Comparison of ENCODE assay signal across 8 cellular contexts in genomic region chr10:91887075-91887899, GRCh38. TPM values are rescaled to one million over a fixed set of nuclear protein-coding genes. Genes with fewer than 3 reads are reported as not detected.
DNase-seq lines count a peak whose midpoint lies in the region; ATAC-seq, FAIRE-seq and TF ChIP-seq lines count a peak whose summit lies in the region.

No MANE protein-coding gene starts in this region.

- peaks cover 4% of the 10 kb centered on the region for H3K27me3 Mint-ChIP-seq in CD8-positive, alpha-beta T cell (ENCODE audit: low read depth)
- H3K27me3 Mint-ChIP-seq in activated T-cell treated with anti-CD3 and anti-CD28 coated beads, Interleukin-2, amount 50 U/mL, for 72 hours (ENCODE audit: low read depth), result peaks cover 27% of the 10 kb centered on the region
- peaks cover 16 to 29% of the 10 kb centered on the region in 2 donors for H3K27me3 Mint-ChIP-seq in natural killer cell (ENCODE audit: low read depth in 2 of 2)

- peak; percentile 67 for ATAC-seq in CD8-positive, alpha-beta T cell
- peak; percentile 84 for ATAC-seq in activated T-cell treated with anti-CD3 and anti-CD28 coated beads, Interleukin-2, amount 50 U/mL, for 72 hours (replicated peaks in 1 of 2)
- ATAC-seq in natural killer cell, result peak; percentile 79 to 85 (median 80)

- peaks cover 11% of the 10 kb centered on the region for H3K4me1 Mint-ChIP-seq in CD8-positive, alpha-beta T cell (ENCODE audit: low read depth)
- H3K4me1 Mint-ChIP-seq in activated T-cell treated with anti-CD3 and anti-CD28 coated beads, Interleukin-2, amount 50 U/mL, for 72 hours (ENCODE audit: low read depth), result peaks cover 8% of the 10 kb centered on the region
- H3K4me1 Mint-ChIP-seq in natural killer cell, result peaks cover 8 to 13% of the 10 kb centered on the region in 2 donors

- peak overlapping the region; percentile 67 for H3K4me3 ChIP-seq in CD8-positive, alpha-beta T cell (ENCODE audit: low read depth, low read length)
- peak overlapping the region; percentile 53 for H3K4me3 ChIP-seq in fibroblast of pulmonary artery (replicated peaks; ENCODE audit: low read depth, low read length)

- H3K4me3 Mint-ChIP-seq in CD8-positive, alpha-beta T cell, result peak overlapping the region; percentile 90
- H3K4me3 Mint-ChIP-seq in activated T-cell treated with anti-CD3 and anti-CD28 coated beads, Interleukin-2, amount 50 U/mL, for 72 hours, result peak overlapping the region; percentile 92 to 98
- peak overlapping the region; percentile 97 for H3K4me3 Mint-ChIP-seq in natural killer cell

- H3K27me3 ChIP-seq in CD8-positive, alpha-beta T cell (ENCODE audit: insufficient read depth, low read length), result no peaks in the 10 kb centered on the region

- H3K36me3 ChIP-seq in CD8-positive, alpha-beta T cell (ENCODE audit: insufficient read depth, low read length), result no peaks in the 10 kb centered on the region

- CTCF ChIA-PET in CD8-positive, alpha-beta T cell (lab: Charles Lee), result interaction anchor here (1.1 kb wide), 1 partner anchor 22 kb away, joined by 3 read pairs; the partner anchor contains the start of gene FGFBP3

- H3K9me3 ChIP-seq in CD8-positive, alpha-beta T cell (ENCODE audit: low read length), result no peaks in the 10 kb centered on the region

- POLR2A ChIA-PET in CD8-positive, alpha-beta T cell (lab: Charles Lee), result interaction anchor here (1.2 kb wide), 1 partner anchor 89 kb away, joined by 8 read pairs; the partner anchor contains the start of gene TNKS2

- intact Hi-C loops in CD8-positive, alpha-beta T cell (cut with DNase I, micrococcal nuclease), result loop anchor here (1.0 to 2.0 kb wide), 2 partner anchors 21 to 22 kb away; partner anchors contain the start of gene FGFBP3 (in 1 of the 2)
- intact Hi-C loops in natural killer cell (cut with micrococcal nuclease), result no loop called here

- H3K27ac ChIP-seq in CD8-positive, alpha-beta T cell (ENCODE audit: low read depth, low read length), result no peak overlapping the region

- peaks cover 5% of the 10 kb centered on the region for H3K36me3 Mint-ChIP-seq in CD8-positive, alpha-beta T cell
- H3K36me3 Mint-ChIP-seq in activated T-cell treated with anti-CD3 and anti-CD28 coated beads, Interleukin-2, amount 50 U/mL, for 72 hours (ENCODE audit: insufficient read depth in 2 of 2), result peaks cover 0 to 3% of the 10 kb centered on the region in 2 donors
- no peaks in the 10 kb centered on the region for H3K36me3 Mint-ChIP-seq in natural killer cell

- H3K27ac Mint-ChIP-seq in CD8-positive, alpha-beta T cell, result no peak overlapping the region
- peak overlapping the region; percentile 15 for H3K27ac Mint-ChIP-seq in activated T-cell treated with anti-CD3 and anti-CD28 coated beads, Interleukin-2, amount 50 U/mL, for 72 hours
- peak overlapping the region; percentile 46 to 87 for H3K27ac Mint-ChIP-seq in natural killer cell

- TF ChIP-seq CTCF in CD8-positive, alpha-beta T cell (IDR thresholded peaks at IDR 0.05), result no peak
- TF ChIP-seq CTCF in fibroblast of pulmonary artery (IDR thresholded peaks at IDR 0.05; ENCODE audit: low read length, missing control alignments) (no peak), natural killer cell (IDR thresholded peaks at IDR 0.05) (no peak)

- peak in 4 of 7 experiments; percentile 19 to 60 (median 24) for DNase-seq in CD8-positive, alpha-beta T cell
- peak; percentile 62 for DNase-seq in HuH-7 (ENCODE audit: low spot score)
- peak; percentile 18 to 28 for DNase-seq in activated T-cell treated with anti-CD3 and anti-CD28 coated beads, Interleukin-2, amount 50 U/mL, for 72 hours
- DNase-seq in fibroblast of pulmonary artery (ENCODE audit: low read depth), result peak; percentile 57
- peak; percentile 25 for DNase-seq in natural killer cell
- DNase-seq in urothelium cell line (ENCODE audit: low spot score), result peak; percentile 68
- no peak for DNase-seq in GM19238 (ENCODE audit: insufficient read length, low spot score)
- no peak for DNase-seq in NCI-H526 treated with DMSO at 0.1 percent for 48 hours (lab: John Stamatoyannopoulos, UW)

- no peaks in the 10 kb centered on the region for H3K9me3 Mint-ChIP-seq in CD8-positive, alpha-beta T cell
- H3K9me3 Mint-ChIP-seq in activated T-cell treated with anti-CD3 and anti-CD28 coated beads, Interleukin-2, amount 50 U/mL, for 72 hours, result no peaks in the 10 kb centered on the region
- H3K9me3 Mint-ChIP-seq in natural killer cell, result no peaks in the 10 kb centered on the region

- no peak for FAIRE-seq in urothelium cell line (lab: Jason Lieb, UNC)

- H3K4me1 ChIP-seq in CD8-positive, alpha-beta T cell (ENCODE audit: insufficient read depth, low read length), result peaks cover 9% of the 10 kb centered on the region

RNA-seq across cellular contexts. Expression of gene FGFBP3, which starts 22.0 kb away (rescaled TPM):
- 1 to 10 TPM; 1.3 to 1.5 TPM for total RNA-seq in CD8-positive, alpha-beta T cell
- 1 to 10 TPM; 1.1 to 1.4 TPM for total RNA-seq in activated T-cell treated with anti-CD3 and anti-CD28 coated beads, Interleukin-2, amount 50 U/mL, for 72 hours
- 1 to 10 TPM; 2.0 to 2.9 (median 2.4) TPM for total RNA-seq in natural killer cell

RNA-seq across cellular contexts. Expression of gene BTAF1, which starts 36.3 kb away (rescaled TPM):
- 10 to 100 TPM; 88.6 to 90.7 TPM for total RNA-seq in CD8-positive, alpha-beta T cell
- 10 to 100 TPM; 53.7 to 66.1 TPM for total RNA-seq in activated T-cell treated with anti-CD3 and anti-CD28 coated beads, Interleukin-2, amount 50 U/mL, for 72 hours
- 10 to 100 TPM; 77.3 to 88.7 (median 80.7) TPM for total RNA-seq in natural killer cell

Comparison
In these comparisons a context has a peak if more than half of its experiments do, and no peak if none do; other contexts are left out.
1. DNase-seq: peak in CD8-positive, alpha-beta T cell (4 of 7), HuH-7 (single experiment), activated T-cell treated with anti-CD3 and anti-CD28 coated beads, Interleukin-2, amount 50 U/mL, for 72 hours (2 of 2), fibroblast of pulmonary artery (single experiment), natural killer cell (single experiment) and urothelium cell line (single experiment); none in GM19238 (single experiment) and NCI-H526 treated with DMSO at 0.1 percent for 48 hours (single experiment).
2. Peak in every context shown above with its lines, with median percentiles within 50 percentile points of each other: ATAC-seq and H3K4me3 Mint-ChIP-seq.